ENCODE assay signal across 11 cellular contexts in genomic region chr11:32830796-32831195, GRCh38. TPM values are rescaled to one million over a fixed set of nuclear protein-coding genes. Genes with fewer than 3 reads are reported as not detected.
A peak's percentile ranks its signal among the peaks of the same experiment; 100 is the strongest.
DNase-seq lines count a peak whose midpoint lies in the region; ATAC-seq and TF ChIP-seq lines count a peak whose summit lies in the region.
"Had no signal": no experiment of that assay in that cellular context is flagged by ENCODE, and none has a peak within 500 bp of the region (broad histone marks: within the 10 kb centered on the region; RNA-seq: fewer than 3 reads in every experiment).

No MANE protein-coding gene starts in this region.

- no peak overlapping the region for H2AK5ac ChIP-seq in neuronal stem cell (ENCODE audit: low read depth, low read length)

- H3K14ac ChIP-seq in neuronal stem cell (ENCODE audit: low read length), result no peak overlapping the region

- H3K9me2 ChIP-seq in MM.1S (replicated peaks; ENCODE audit: insufficient read depth, low read length), result no peaks in the 10 kb centered on the region

- no peak overlapping the region for H4K91ac ChIP-seq in neuronal stem cell (ENCODE audit: low read depth, low read length, poor library complexity)

- no peaks in the 10 kb centered on the region for H3K36me3 Mint-ChIP-seq in naive B cell

- peaks cover 11% of the 10 kb centered on the region; the same call in 1 of the 2 replicates for H3K79me2 ChIP-seq in MM.1S (ENCODE audit: low read length)

- H3K79me1 ChIP-seq in neuronal stem cell (ENCODE audit: low read depth, low read length), result no peaks in the 10 kb centered on the region

- H3K27me3 Mint-ChIP-seq in naive B cell, result peaks cover 15 to 37% (median 15%) of the 10 kb centered on the region in 3 donors

- H3K18ac ChIP-seq in neuronal stem cell (ENCODE audit: low read length), result no peak overlapping the region

- H3F3A ChIP-seq in MM.1S (ENCODE audit: insufficient read depth, low read length), result peaks cover 22% of the 10 kb centered on the region

- no peaks in the 10 kb centered on the region for H3K27me3 ChIP-seq in A673 (replicated peaks; ENCODE audit: insufficient read depth, low read depth, low read length, poor library complexity)
- H3K27me3 ChIP-seq in MM.1S (replicated peaks; ENCODE audit: insufficient read depth, low read length), result no peaks in the 10 kb centered on the region
- peaks cover 4 to 72% (median 27%) of the 10 kb centered on the region in 3 experiments for H3K27me3 ChIP-seq in neuronal stem cell (ENCODE audit: control insufficient read depth in 3 of 3, insufficient read depth in 3 of 3, low read depth in 1 of 3, low read length in 3 of 3)
- H3K27me3 ChIP-seq in effector memory CD4-positive, alpha-beta T cell (replicated peaks; ENCODE audit: control insufficient read depth, insufficient read depth, low read length, poor library complexity, severe bottlenecking), result peaks cover 4% of the 10 kb centered on the region

- no peak overlapping the region for H2BK5ac ChIP-seq in neuronal stem cell (ENCODE audit: low read length)

- H2BK120ac ChIP-seq in neuronal stem cell (ENCODE audit: low read depth, low read length), result no peak overlapping the region

- H4K20me1 ChIP-seq in MM.1S (ENCODE audit: insufficient read depth, low read length), result no peaks in the 10 kb centered on the region

- CTCF ChIA-PET in A673 (lab: Charles Lee), result no interaction called here

- intact Hi-C loops in A673 (cut with micrococcal nuclease; ENCODE audit: unreplicated experiment), result no loop called here

- no peaks in the 10 kb centered on the region for H3K9me3 Mint-ChIP-seq in naive B cell

- no peak overlapping the region for H2BK15ac ChIP-seq in neuronal stem cell (ENCODE audit: low read length)

- no CpG with 5 or more reads among the region's 9 CpGs for WGBS in neuronal stem cell (ENCODE audit: extremely low coverage in 2 of 2, insufficient read length in 2 of 2, insufficient replicate concordance in 1 of 2), 2 donors

- peak overlapping the region; percentile 86 for H3K4me2 ChIP-seq in MM.1S (ENCODE audit: low read depth, low read length)
- H3K4me2 ChIP-seq in neuronal stem cell (ENCODE audit: insufficient read depth, low read length, poor library complexity, severe bottlenecking), result no peak overlapping the region

- H3K4me1 ChIP-seq in A673 (ENCODE audit: insufficient read depth, low read length, poor library complexity, severe bottlenecking) (peaks cover 22% of the 10 kb centered on the region), MM.1S (ENCODE audit: low read length) (peaks cover 8% of the 10 kb centered on the region; the same call in 1 of the 2 replicates), neuronal stem cell (ENCODE audit: control insufficient read depth in 2 of 2, insufficient read depth in 1 of 2, low read depth in 1 of 2, low read length in 2 of 2) (no peaks in the 10 kb centered on the region)
- no peaks in the 10 kb centered on the region for H3K4me1 ChIP-seq in effector memory CD4-positive, alpha-beta T cell (ENCODE audit: control insufficient read depth, insufficient read depth, low read length, poor library complexity, severe bottlenecking)

- no peak overlapping the region for H3K27ac Mint-ChIP-seq in naive B cell

- H3K9me3 ChIP-seq in A673 (ENCODE audit: low read depth, low read length, poor library complexity, severe bottlenecking), result no peaks in the 10 kb centered on the region
- no peaks in the 10 kb centered on the region for H3K9me3 ChIP-seq in MM.1S (replicated peaks; ENCODE audit: insufficient read depth, low read length)
- peaks cover 0 to 2% of the 10 kb centered on the region in 2 donors for H3K9me3 ChIP-seq in neuronal stem cell (replicated peaks in 1 of 2; ENCODE audit: control insufficient read depth in 2 of 2, insufficient read depth in 1 of 2, low read depth in 1 of 2, low read length in 2 of 2)
- no peaks in the 10 kb centered on the region for H3K9me3 ChIP-seq in effector memory CD4-positive, alpha-beta T cell (ENCODE audit: control insufficient read depth, low read length)

- H3K4me3 ChIP-seq in A673 (ENCODE audit: low read depth, low read length, poor library complexity, severe bottlenecking), result peak overlapping the region; percentile 60
- peak overlapping the region; percentile 93 for H3K4me3 ChIP-seq in MM.1S (ENCODE audit: low read length)
- H3K4me3 ChIP-seq in coronary artery, result peak overlapping the region; percentile 80
- no peak overlapping the region for H3K4me3 ChIP-seq in neuronal stem cell (ENCODE audit: low read length in 2 of 2)
- H3K4me3 ChIP-seq in effector memory CD4-positive, alpha-beta T cell (ENCODE audit: insufficient read depth, low read depth, low read length, poor library complexity, severe bottlenecking), result no peak overlapping the region

- no peak overlapping the region for H2BK12ac ChIP-seq in neuronal stem cell (ENCODE audit: low read length)

- H3K9ac ChIP-seq in MM.1S (ENCODE audit: low read length), result peak overlapping the region; percentile 95; the same call in 1 of the 2 replicates
- H3K9ac ChIP-seq in neuronal stem cell (ENCODE audit: low read depth, low read length, poor library complexity), result no peak overlapping the region

- TF ChIP-seq CTCF in A673 (conservative IDR thresholded peaks at IDR 0.05; ENCODE audit: low read depth, low read length) (no peak), MM.1S (IDR thresholded peaks at IDR 0.05; ENCODE audit: low read length) (no peak), coronary artery (IDR thresholded peaks at IDR 0.05) (no peak)

- H2AFZ ChIP-seq in MM.1S (ENCODE audit: low read length) (no peak overlapping the region), neuronal stem cell (ENCODE audit: low read length) (no peak overlapping the region)

- peak overlapping the region in 7 of 8 donors; percentile 45 to 87 (median 76) for H3K4me3 Mint-ChIP-seq in naive B cell

- no peak overlapping the region for H3K23ac ChIP-seq in neuronal stem cell (ENCODE audit: low read depth, low read length, poor library complexity)

- no peak overlapping the region for H3K27ac ChIP-seq in A673 (ENCODE audit: low read depth, low read length, poor library complexity, severe bottlenecking)
- peak overlapping the region; percentile 93; the same call in 1 of the 2 replicates for H3K27ac ChIP-seq in MM.1S (ENCODE audit: low read length)
- H3K27ac ChIP-seq in coronary artery, result no peak overlapping the region
- no peak overlapping the region for H3K27ac ChIP-seq in neuronal stem cell (replicated peaks; ENCODE audit: low read length)
- H3K27ac ChIP-seq in effector memory CD4-positive, alpha-beta T cell (ENCODE audit: insufficient read depth, low read length, poor library complexity, severe bottlenecking), result no peak overlapping the region

- no TSS peak for BruUV-seq in A673 (replicated peaks; lab: Mats Ljungman, UMichigan)

- no peak for ATAC-seq in naive B cell (ENCODE audit: low read depth in 2 of 2)
- ATAC-seq in HG03520 (IDR thresholded peaks at IDR 0.05; ENCODE audit: unreplicated experiment), result no peak

- peaks cover 6 to 12% (median 8%) of the 10 kb centered on the region in 3 donors for H3K4me1 Mint-ChIP-seq in naive B cell

- no peak for DNase-seq in A673 (ENCODE audit: low spot score)
- no peak for DNase-seq in MM.1S
- DNase-seq in coronary artery (ENCODE audit: low spot score), result no peak
- no peak for DNase-seq in naive B cell
- DNase-seq in neuronal stem cell (ENCODE audit: low spot score), result no peak
- no peak for DNase-seq in inferior parietal cortex (ENCODE audit: extremely low spot score)
- no peak for DNase-seq in effector memory CD4-positive, alpha-beta T cell
- DNase-seq: NCI-H446 had no signal

- no peaks in the 10 kb centered on the region for H3K36me3 ChIP-seq in A673 (ENCODE audit: insufficient read depth, low read length, poor library complexity, severe bottlenecking)
- no peaks in the 10 kb centered on the region for H3K36me3 ChIP-seq in MM.1S (replicated peaks; ENCODE audit: insufficient read depth, low read length)
- no peaks in the 10 kb centered on the region for H3K36me3 ChIP-seq in neuronal stem cell (replicated peaks in 1 of 2; ENCODE audit: control insufficient read depth in 2 of 2, insufficient read depth in 2 of 2, low read length in 2 of 2)
- no peaks in the 10 kb centered on the region for H3K36me3 ChIP-seq in effector memory CD4-positive, alpha-beta T cell (ENCODE audit: control insufficient read depth, insufficient read depth, low read length)

- H3K4ac ChIP-seq in neuronal stem cell (ENCODE audit: low read length), result no peak overlapping the region

- H4K8ac ChIP-seq in neuronal stem cell (ENCODE audit: low read depth, low read length), result no peak overlapping the region

- POLR2A ChIA-PET in A673 (lab: Charles Lee; ENCODE audit: low non-redundant PET), result interaction anchor here (0.6 kb wide), 1 partner anchor 224 kb away, joined by 3 read pairs; no protein-coding TSS in a partner anchor

RNA-seq across cellular contexts. Expression of gene PRRG4, which starts 1.1 kb away (rescaled TPM):
- total RNA-seq in A673 (2021), result 2.9 and 3.8 TPM in 2 replicates
- polyA plus RNA-seq in naive B cell (ENCODE audit: low read depth in 6 of 6), result not detected
- 0.04 TPM for polyA plus RNA-seq in neuronal stem cell (2013, experiment 1 of 2)
- polyA plus RNA-seq in neuronal stem cell (2013, experiment 2 of 2), result 0.03 TPM

RNA-seq across cellular contexts. Expression of gene CCDC73, which starts 36.3 kb away (rescaled TPM):
- not detected in 2 replicates for total RNA-seq in A673 (2021)
- not detected for polyA plus RNA-seq in naive B cell (ENCODE audit: low read depth in 6 of 6)
- polyA plus RNA-seq in neuronal stem cell (2013, experiment 1 of 2), result 0.01 TPM
- not detected for polyA plus RNA-seq in neuronal stem cell (2013, experiment 2 of 2)
- total RNA-seq: dermis microvascular lymphatic vessel endothelial cell, HT1080 had no signal

Comparison
In these comparisons a context has a peak if more than half of its experiments do, and no peak if none do; other contexts are left out.
1. H3K4me3 ChIP-seq: peak in A673 (single experiment), MM.1S (single experiment) and coronary artery (single experiment); none in neuronal stem cell (0 of 2) and effector memory CD4-positive, alpha-beta T cell (single experiment).